ENCODE assay signal across 9 cellular contexts in the genomic region with DNA sequence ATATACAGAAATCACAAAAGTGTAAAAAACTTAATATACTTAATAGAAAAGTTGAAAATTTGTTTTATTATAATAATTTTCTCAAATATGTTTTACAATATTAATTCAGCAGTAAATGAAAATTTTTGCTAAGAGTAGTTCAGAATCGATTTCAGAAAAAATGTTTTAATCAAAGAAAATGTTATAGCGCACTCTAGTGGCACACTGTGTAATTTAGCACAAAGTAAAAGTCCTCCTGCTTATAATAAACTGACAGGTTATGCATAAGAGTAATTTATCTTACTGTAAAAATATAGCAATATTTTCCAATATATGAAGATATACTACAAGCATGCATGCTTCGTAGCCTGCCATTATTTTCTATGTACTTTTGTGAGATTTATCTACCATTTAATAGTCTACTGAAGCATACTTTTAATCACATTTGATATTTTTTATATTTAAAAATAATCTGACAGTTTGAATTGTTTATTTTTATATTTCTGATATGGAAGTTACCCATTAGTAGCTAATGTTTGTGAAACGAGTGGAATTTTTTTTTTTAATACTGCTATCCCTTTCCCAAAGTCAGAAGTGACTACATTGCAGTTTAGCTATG.
DNase-seq lines count a peak whose midpoint lies in the region; ATAC-seq and TF ChIP-seq lines count a peak whose summit lies in the region.
"Had no signal": no experiment of that assay in that cellular context is flagged by ENCODE, and none has a peak within 500 bp of the region (broad histone marks: within the 10 kb centered on the region; RNA-seq: fewer than 3 reads in every experiment).

No MANE protein-coding gene starts in this region.

- H3K36me3 ChIP-seq in left ventricle myocardium inferior (no peaks in the 10 kb centered on the region), ovary (no peaks in the 10 kb centered on the region)

- DNase-seq in left ventricle myocardium inferior = no peak
- DNase-seq in cardiac septum (ENCODE audit: low spot score) = no peak
- peak; percentile 24 for DNase-seq in NCI-H69 (lab: John Stamatoyannopoulos, UW)
- DNase-seq in fibroblast of peridontal ligament (ENCODE audit: extremely low read depth) = peak; percentile 4
- DNase-seq in posterior cingulate gyrus = no peak
- DNase-seq in stimulated activated CD8-positive, alpha-beta memory T cell treated with anti-CD3 and anti-CD28 coated beads, Interleukin-4, amount 100 ng/mL, for 48 hours = no peak
- no peak for DNase-seq in ovary
- DNase-seq: activated B cell treated with CpG ODN at 0.5 μM for 24 hours had no signal

- intact Hi-C loops in left ventricle myocardium inferior (cut with micrococcal nuclease) (no loop called here), cardiac septum (cut with DNase I) (no loop called here), posterior cingulate gyrus (cut with DNase I) (loop anchor here (2.0 kb wide), 1 partner anchor 139 kb away; no protein-coding TSS in a partner anchor), ovary (cut with DNase I) (no loop called here)

- no peaks in the 10 kb centered on the region for H3K9me3 ChIP-seq in left ventricle myocardium inferior (replicated peaks)
- no peaks in the 10 kb centered on the region for H3K9me3 ChIP-seq in ovary

- no peak overlapping the region for H3K4me3 ChIP-seq in left ventricle myocardium inferior
- no peak overlapping the region for H3K4me3 ChIP-seq in ovary

- H3K27me3 ChIP-seq in left ventricle myocardium inferior (ENCODE audit: low read depth) (no peaks in the 10 kb centered on the region), ovary (no peaks in the 10 kb centered on the region)

- no peak for ATAC-seq in HG03025 (IDR thresholded peaks at IDR 0.05; ENCODE audit: low FRiP score, unreplicated experiment)

- WGBS in ovary, 3 donors = 2 to 3% (median 2%) methylated on average over 4 of the region's 4 CpGs

- no peak overlapping the region for H3K27ac ChIP-seq in left ventricle myocardium inferior (replicated peaks)
- H3K27ac ChIP-seq in ovary = no peak overlapping the region

- no peaks in the 10 kb centered on the region for H3K4me1 ChIP-seq in left ventricle myocardium inferior
- H3K4me1 ChIP-seq in ovary (ENCODE audit: insufficient read depth) = no peaks in the 10 kb centered on the region

- TF ChIP-seq CTCF in left ventricle myocardium inferior (IDR thresholded peaks at IDR 0.05; ENCODE audit: borderline replicate concordance) (peak; percentile 53), ovary (IDR thresholded peaks at IDR 0.05) (no peak)

- no peak for TF ChIP-seq EP300 in ovary (IDR thresholded peaks at IDR 0.05)

- TF ChIP-seq POLR2A in ovary (IDR thresholded peaks at IDR 0.05) = no peak

Comparison
In these comparisons a context has a peak if more than half of its experiments do, and no peak if none do; other contexts are left out.
1. DNase-seq: peak in NCI-H69 (single experiment) and fibroblast of peridontal ligament (single experiment); none in left ventricle myocardium inferior (single experiment), cardiac septum (single experiment), posterior cingulate gyrus (0 of 10), stimulated activated CD8-positive, alpha-beta memory T cell treated with anti-CD3 and anti-CD28 coated beads, Interleukin-4, amount 100 ng/mL, for 48 hours (single experiment) and ovary (0 of 5).